Comparison of ENCODE assay signal across 8 cellular contexts in the genomic region with DNA sequence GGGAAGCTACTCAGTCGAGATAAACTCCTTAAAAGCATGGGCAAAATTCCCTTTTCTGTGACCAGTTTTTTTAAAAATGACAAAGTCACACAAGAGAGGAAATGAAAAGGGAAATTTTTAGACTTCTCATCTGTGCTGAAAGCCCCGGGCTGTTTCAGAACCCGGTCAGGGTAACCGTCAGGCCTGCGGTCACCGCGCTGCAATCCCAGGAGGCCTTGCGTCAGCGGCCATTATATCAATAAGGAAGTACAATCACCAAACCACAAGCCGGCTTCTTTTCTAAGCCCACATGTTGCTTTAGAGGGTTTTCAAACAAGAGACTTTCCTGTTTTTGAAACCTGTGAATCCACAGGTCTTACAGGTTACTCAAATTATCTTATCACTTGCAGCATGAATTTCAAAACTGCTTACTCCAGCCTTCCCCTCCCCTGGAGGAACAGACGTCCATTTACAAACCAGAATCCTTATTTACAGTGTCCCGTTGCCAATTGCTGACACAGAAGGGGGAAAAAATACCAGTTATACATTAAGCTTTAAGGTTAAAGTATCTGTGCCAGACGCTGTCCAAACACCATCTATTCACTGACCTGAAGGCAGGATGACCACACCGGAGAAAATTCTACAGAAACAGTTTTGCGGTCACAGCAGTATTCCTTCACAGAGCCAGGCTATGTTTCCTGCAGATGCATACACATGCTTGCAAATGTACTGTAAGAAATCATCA.
DNase-seq lines count a peak whose midpoint lies in the region; ATAC-seq lines count a peak whose summit lies in the region.

No MANE protein-coding gene starts in this region.

- no peaks in the 10 kb centered on the region for H3K36me3 Mint-ChIP-seq in T-helper 17 cell (ENCODE audit: low read depth)

- H3K4me3 Mint-ChIP-seq in T-helper 17 cell, result peak overlapping the region; percentile 59

- no peaks in the 10 kb centered on the region for H3K27me3 Mint-ChIP-seq in T-helper 17 cell

- peak overlapping the region; percentile 91 for H3K27ac Mint-ChIP-seq in T-helper 17 cell

- no peaks in the 10 kb centered on the region for H3K9me3 ChIP-seq in T-helper 17 cell (ENCODE audit: control insufficient read depth, low read length, poor library complexity, severe bottlenecking)

- DNase-seq in AG08395 (ENCODE audit: low spot score) (peak; percentile 81), T-helper 17 cell (peak; percentile 68 to 81 (median 79)), amniotic epithelial cell (ENCODE audit: low read depth) (peak; percentile 96), islet precursor cell (peak; percentile 57), NCI-H524 treated with DMSO at 0.1 percent for 48 hours (lab: John Stamatoyannopoulos, UW) (no peak)
- peak; percentile 80 for DNase-seq in stimulated activated CD4-positive, alpha-beta T cell treated with anti-CD3 and anti-CD28 coated beads, Interleukin-2, amount 100 ng/mL, for 4 hours (ENCODE audit: low read depth)

- ATAC-seq in GM19351 (IDR thresholded peaks at IDR 0.05; ENCODE audit: unreplicated experiment) (peak; percentile 81), HG03520 (IDR thresholded peaks at IDR 0.05; ENCODE audit: unreplicated experiment) (peak; percentile 84), T-helper 17 cell (peak; percentile 92)

- H3K4me1 Mint-ChIP-seq in T-helper 17 cell, result peaks cover 54% of the 10 kb centered on the region
